ENCODE assay signal across 21 cellular contexts in the genomic region with DNA sequence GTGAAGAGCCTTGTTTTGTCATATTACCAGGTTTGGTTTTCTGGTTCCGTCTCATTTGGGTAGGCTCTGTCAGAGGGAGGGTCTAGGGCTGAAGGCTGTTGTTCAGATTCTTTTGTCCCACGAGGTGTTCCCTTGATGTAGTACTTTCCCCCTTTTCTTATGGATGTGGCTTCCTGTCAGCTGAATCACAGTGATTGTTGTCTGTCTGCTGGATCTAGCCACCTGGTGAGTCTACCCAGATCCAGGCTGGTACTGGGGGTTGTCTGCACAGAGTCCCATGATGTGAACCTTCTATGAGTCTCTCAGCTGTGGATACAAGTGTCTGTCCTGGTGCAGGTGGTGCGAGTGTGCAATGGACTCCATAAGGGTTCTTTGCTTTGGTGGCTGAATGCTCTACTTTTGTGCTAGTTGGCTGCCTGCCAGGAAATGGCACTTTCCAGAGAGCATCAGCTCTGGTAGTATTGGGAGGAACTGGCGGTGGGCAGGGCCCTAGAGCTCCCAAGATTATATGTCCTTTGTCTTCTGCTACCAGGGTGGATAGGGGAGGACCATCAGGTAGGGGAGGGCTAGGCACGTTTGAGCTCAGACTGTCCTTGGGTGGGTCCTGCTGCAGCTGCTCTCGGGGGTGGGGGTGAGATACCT.
DNase-seq lines count a peak whose midpoint lies in the region; ATAC-seq and TF ChIP-seq lines count a peak whose summit lies in the region.
"Had no signal": no experiment of that assay in that cellular context is flagged by ENCODE, and none has a peak within 500 bp of the region (broad histone marks: within the 10 kb centered on the region; RNA-seq: fewer than 3 reads in every experiment).

No MANE protein-coding gene starts in this region.

- no peak overlapping the region for H2BK12ac ChIP-seq in neuronal stem cell (ENCODE audit: low read length)

- no peak overlapping the region for H3K23ac ChIP-seq in neuronal stem cell (ENCODE audit: low read depth, low read length, poor library complexity)

- no peaks in the 10 kb centered on the region for H3K36me3 Mint-ChIP-seq in activated naive CD4-positive, alpha-beta T cell treated with anti-CD3 and anti-CD28 coated beads, Interleukin-2, amount 10 ng/mL, durations not matched to agents 7 days and 5 days
- H3K36me3 Mint-ChIP-seq in CD8-positive, alpha-beta T cell: no peaks in the 10 kb centered on the region
- H3K36me3 Mint-ChIP-seq: activated naive CD4-positive, alpha-beta T cell treated with anti-CD3 and anti-CD28 coated beads, Interleukin-2, amount 50 U/mL, for 72 hours; naive thymus-derived CD4-positive, alpha-beta T cell had no signal

- H3K27me3 Mint-ChIP-seq in activated naive CD4-positive, alpha-beta T cell treated with anti-CD3 and anti-CD28 coated beads, Interleukin-2, amount 10 ng/mL, durations not matched to agents 7 days and 5 days: no peaks in the 10 kb centered on the region
- H3K27me3 Mint-ChIP-seq in CD8-positive, alpha-beta T cell (ENCODE audit: low read depth): peaks cover 9% of the 10 kb centered on the region

- H3K36me3 ChIP-seq in cardiac muscle cell: no peaks in the 10 kb centered on the region
- no peaks in the 10 kb centered on the region for H3K36me3 ChIP-seq in neuronal stem cell (replicated peaks in 1 of 2; ENCODE audit: control insufficient read depth in 2 of 2, insufficient read depth in 2 of 2, low read length in 2 of 2)
- no peaks in the 10 kb centered on the region for H3K36me3 ChIP-seq in CD8-positive, alpha-beta T cell (ENCODE audit: insufficient read depth, low read length)
- H3K36me3 ChIP-seq: pancreas, sigmoid colon, SJSA1, tibial nerve, WERI-Rb-1 had no signal

- H3K27ac Mint-ChIP-seq in activated naive CD4-positive, alpha-beta T cell treated with anti-CD3 and anti-CD28 coated beads, Interleukin-2, amount 10 ng/mL, durations not matched to agents 7 days and 5 days: no peak overlapping the region
- no peak overlapping the region for H3K27ac Mint-ChIP-seq in CD8-positive, alpha-beta T cell
- H3K27ac Mint-ChIP-seq: activated naive CD4-positive, alpha-beta T cell treated with anti-CD3 and anti-CD28 coated beads, Interleukin-2, amount 50 U/mL, for 72 hours; CD4-positive, alpha-beta T cell; naive thymus-derived CD4-positive, alpha-beta T cell; T-helper 1 cell treated with Interleukin-12 subunit alpha and Interleukin-12 subunit beta and Interleukin-4 antibody, amounts not matched to agents 30 μg/mL and 1 μg/mL, for 36 hours had no signal

- no peak overlapping the region for H3K4ac ChIP-seq in neuronal stem cell (ENCODE audit: low read length)

- no peaks in the 10 kb centered on the region for H3K27me3 ChIP-seq in cardiac muscle cell
- no peaks in the 10 kb centered on the region for H3K27me3 ChIP-seq in neuronal stem cell (ENCODE audit: control insufficient read depth in 3 of 3, insufficient read depth in 3 of 3, low read depth in 1 of 3, low read length in 3 of 3)
- H3K27me3 ChIP-seq in CD8-positive, alpha-beta T cell (ENCODE audit: insufficient read depth, low read length): no peaks in the 10 kb centered on the region
- H3K27me3 ChIP-seq: pancreas, sigmoid colon, SJSA1, tibial nerve had no signal

- H3K27ac ChIP-seq in cardiac muscle cell (peak overlapping the region; percentile 63), neuronal stem cell (replicated peaks; ENCODE audit: low read length) (no peak overlapping the region)
- H3K27ac ChIP-seq in CD8-positive, alpha-beta T cell (ENCODE audit: low read depth, low read length): no peak overlapping the region
- H3K27ac ChIP-seq: pancreas, sigmoid colon, SJSA1, tibial nerve, WERI-Rb-1 had no signal

- no peak overlapping the region for H2AFZ ChIP-seq in neuronal stem cell (ENCODE audit: low read length)

- intact Hi-C loops in Right ventricle myocardium superior (cut with DNase I): no loop called here
- intact Hi-C loops in cardiac septum (cut with DNase I): no loop called here
- intact Hi-C loops in CD8-positive, alpha-beta T cell (cut with DNase I, micrococcal nuclease): no loop called here

- no peaks in the 10 kb centered on the region for H3K4me1 Mint-ChIP-seq in activated naive CD4-positive, alpha-beta T cell treated with anti-CD3 and anti-CD28 coated beads, Interleukin-2, amount 10 ng/mL, durations not matched to agents 7 days and 5 days
- H3K4me1 Mint-ChIP-seq in CD8-positive, alpha-beta T cell (ENCODE audit: low read depth): no peaks in the 10 kb centered on the region
- H3K4me1 Mint-ChIP-seq: naive thymus-derived CD4-positive, alpha-beta T cell had no signal

- H3K18ac ChIP-seq in neuronal stem cell (ENCODE audit: low read length): peak overlapping the region; percentile 64

- H3K9ac ChIP-seq in neuronal stem cell (ENCODE audit: low read depth, low read length, poor library complexity): no peak overlapping the region

- H3K4me2 ChIP-seq in neuronal stem cell (ENCODE audit: insufficient read depth, low read length, poor library complexity, severe bottlenecking): no peak overlapping the region

- DNase-seq in Right ventricle myocardium superior (no peak), cardiac septum (ENCODE audit: low spot score) (no peak), NCI-H345 treated with DMSO at 0.1 percent for 48 hours (lab: John Stamatoyannopoulos, UW; ENCODE audit: unreplicated experiment) (peak; percentile 96), cardiac muscle cell (ENCODE audit: low read depth in 1 of 2, low spot score in 1 of 2) (peak; percentile 0 to 42), neuronal stem cell (ENCODE audit: low spot score) (no peak), hepatic stellate cell (ENCODE audit: low spot score) (no peak)
- DNase-seq in activated naive CD4-positive, alpha-beta T cell treated with anti-CD3 and anti-CD28 coated beads, Interleukin-2, amount 10 ng/mL, durations not matched to agents 7 days and 5 days: no peak
- no peak for DNase-seq in CD8-positive, alpha-beta T cell
- DNase-seq: activated T-cell treated with anti-CD3 and anti-CD28 coated beads, Interleukin-2, amount 50 U/mL, for 4 hours; CD4-positive, alpha-beta T cell; mammary epithelial cell; naive thymus-derived CD4-positive, alpha-beta T cell; NCI-H1436; sigmoid colon; stimulated activated naive CD8-positive, alpha-beta T cell treated with anti-CD3 and anti-CD28 coated beads, Interleukin-15, Interleukin-2, amounts not matched to agents 100 U/mL and 50 U/mL, for 24 hours; WERI-Rb-1 had no signal

- H2BK15ac ChIP-seq in neuronal stem cell (ENCODE audit: low read length): no peak overlapping the region

- H3K4me3 ChIP-seq in cardiac muscle cell (no peak overlapping the region), neuronal stem cell (ENCODE audit: low read length in 2 of 2) (no peak overlapping the region)
- H3K4me3 ChIP-seq in CD8-positive, alpha-beta T cell (ENCODE audit: low read depth, low read length): no peak overlapping the region
- H3K4me3 ChIP-seq: pancreas, sigmoid colon, SJSA1, tibial nerve had no signal

- peak; percentile 35 for ATAC-seq in Right ventricle myocardium superior (ENCODE audit: poor library complexity)
- no peak for ATAC-seq in CD8-positive, alpha-beta T cell
- ATAC-seq: activated naive CD4-positive, alpha-beta T cell treated with anti-CD3 and anti-CD28 coated beads, Interleukin-2, amount 50 U/mL, for 72 hours; activated T-cell treated with anti-CD3 and anti-CD28 coated beads, Interleukin-2, amount 50 U/mL, for 4 hours; naive thymus-derived CD4-positive, alpha-beta T cell; pancreas; stimulated activated naive CD8-positive, alpha-beta T cell treated with anti-CD3 and anti-CD28 coated beads, Interleukin-15, Interleukin-2, amounts not matched to agents 100 U/mL and 50 U/mL, for 24 hours had no signal

- no peak overlapping the region for H4K8ac ChIP-seq in neuronal stem cell (ENCODE audit: low read depth, low read length)

- no CpG with 5 or more reads among the region's 6 CpGs for WGBS in neuronal stem cell (ENCODE audit: extremely low coverage in 2 of 2, insufficient read length in 2 of 2, insufficient replicate concordance in 1 of 2), 2 donors

- POLR2A ChIA-PET in CD8-positive, alpha-beta T cell (lab: Charles Lee): no interaction called here

- H3K4me1 ChIP-seq in cardiac muscle cell (ENCODE audit: low read depth) (peaks cover 8% of the 10 kb centered on the region), neuronal stem cell (ENCODE audit: control insufficient read depth in 2 of 2, insufficient read depth in 1 of 2, low read depth in 1 of 2, low read length in 2 of 2) (no peaks in the 10 kb centered on the region)
- no peaks in the 10 kb centered on the region for H3K4me1 ChIP-seq in CD8-positive, alpha-beta T cell (ENCODE audit: insufficient read depth, low read length)
- H3K4me1 ChIP-seq: pancreas, sigmoid colon, SJSA1, tibial nerve had no signal

- no peak overlapping the region for H4K91ac ChIP-seq in neuronal stem cell (ENCODE audit: low read depth, low read length, poor library complexity)

- no peak overlapping the region for H3K14ac ChIP-seq in neuronal stem cell (ENCODE audit: low read length)

- no peak overlapping the region for H2BK120ac ChIP-seq in neuronal stem cell (ENCODE audit: low read depth, low read length)

- no peak overlapping the region for H3K4me3 Mint-ChIP-seq in activated naive CD4-positive, alpha-beta T cell treated with anti-CD3 and anti-CD28 coated beads, Interleukin-2, amount 10 ng/mL, durations not matched to agents 7 days and 5 days
- H3K4me3 Mint-ChIP-seq in CD8-positive, alpha-beta T cell: no peak overlapping the region
- H3K4me3 Mint-ChIP-seq: activated T-cell treated with anti-CD3 and anti-CD28 coated beads, Interleukin-2, amount 50 U/mL, for 4 hours; CD4-positive, alpha-beta T cell; naive thymus-derived CD4-positive, alpha-beta T cell; T-helper 1 cell treated with Interleukin-12 subunit alpha and Interleukin-12 subunit beta and Interleukin-4 antibody, amounts not matched to agents 30 μg/mL and 1 μg/mL, for 36 hours had no signal

- no peak overlapping the region for H2AK5ac ChIP-seq in neuronal stem cell (ENCODE audit: low read depth, low read length)

- no peak for TF ChIP-seq CTCF in cardiac muscle cell (IDR thresholded peaks at IDR 0.05; ENCODE audit: low read depth, low read length)
- TF ChIP-seq CTCF in CD8-positive, alpha-beta T cell (IDR thresholded peaks at IDR 0.05): no peak

- no peaks in the 10 kb centered on the region for H3K9me3 Mint-ChIP-seq in activated naive CD4-positive, alpha-beta T cell treated with anti-CD3 and anti-CD28 coated beads, Interleukin-2, amount 10 ng/mL, durations not matched to agents 7 days and 5 days
- H3K9me3 Mint-ChIP-seq in CD8-positive, alpha-beta T cell: no peaks in the 10 kb centered on the region
- H3K9me3 Mint-ChIP-seq: activated T-cell treated with anti-CD3 and anti-CD28 coated beads, Interleukin-2, amount 50 U/mL, for 4 hours; T-helper 1 cell treated with Interleukin-12 subunit alpha and Interleukin-12 subunit beta and Interleukin-4 antibody, amounts not matched to agents 30 μg/mL and 1 μg/mL, for 36 hours had no signal

- CTCF ChIA-PET in activated naive CD4-positive, alpha-beta T cell treated with anti-CD3 and anti-CD28 coated beads, Interleukin-2, amount 10 ng/mL, durations not matched to agents 7 days and 5 days (lab: Charles Lee): no interaction called here
- CTCF ChIA-PET in CD8-positive, alpha-beta T cell (lab: Charles Lee): interaction anchor here (1.2 kb wide), 1 partner anchor 99 kb away, joined by 3 read pairs; no protein-coding TSS in a partner anchor

- no peaks in the 10 kb centered on the region for H3K9me3 ChIP-seq in cardiac muscle cell (ENCODE audit: low read depth)
- H3K9me3 ChIP-seq in neuronal stem cell (replicated peaks in 1 of 2; ENCODE audit: control insufficient read depth in 2 of 2, insufficient read depth in 1 of 2, low read depth in 1 of 2, low read length in 2 of 2): no peaks in the 10 kb centered on the region
- H3K9me3 ChIP-seq in CD8-positive, alpha-beta T cell (ENCODE audit: low read length): no peaks in the 10 kb centered on the region
- H3K9me3 ChIP-seq: pancreas, sigmoid colon, SJSA1, tibial nerve had no signal

- H3K79me1 ChIP-seq in neuronal stem cell (ENCODE audit: low read depth, low read length): no peaks in the 10 kb centered on the region

- H2BK5ac ChIP-seq in neuronal stem cell (ENCODE audit: low read length): no peak overlapping the region

Comparison
In these comparisons a context has a peak if more than half of its experiments do, and no peak if none do; other contexts are left out.
1. DNase-seq: peak in NCI-H345 treated with DMSO at 0.1 percent for 48 hours (single experiment) and cardiac muscle cell (2 of 2); none in Right ventricle myocardium superior (single experiment), cardiac septum (single experiment), neuronal stem cell (single experiment), activated naive CD4-positive, alpha-beta T cell treated with anti-CD3 and anti-CD28 coated beads, Interleukin-2, amount 10 ng/mL, durations not matched to agents 7 days and 5 days (single experiment), CD8-positive, alpha-beta T cell (0 of 7) and hepatic stellate cell (single experiment).